1 cellular context compared by ENCODE assay signal in the genomic region with DNA sequence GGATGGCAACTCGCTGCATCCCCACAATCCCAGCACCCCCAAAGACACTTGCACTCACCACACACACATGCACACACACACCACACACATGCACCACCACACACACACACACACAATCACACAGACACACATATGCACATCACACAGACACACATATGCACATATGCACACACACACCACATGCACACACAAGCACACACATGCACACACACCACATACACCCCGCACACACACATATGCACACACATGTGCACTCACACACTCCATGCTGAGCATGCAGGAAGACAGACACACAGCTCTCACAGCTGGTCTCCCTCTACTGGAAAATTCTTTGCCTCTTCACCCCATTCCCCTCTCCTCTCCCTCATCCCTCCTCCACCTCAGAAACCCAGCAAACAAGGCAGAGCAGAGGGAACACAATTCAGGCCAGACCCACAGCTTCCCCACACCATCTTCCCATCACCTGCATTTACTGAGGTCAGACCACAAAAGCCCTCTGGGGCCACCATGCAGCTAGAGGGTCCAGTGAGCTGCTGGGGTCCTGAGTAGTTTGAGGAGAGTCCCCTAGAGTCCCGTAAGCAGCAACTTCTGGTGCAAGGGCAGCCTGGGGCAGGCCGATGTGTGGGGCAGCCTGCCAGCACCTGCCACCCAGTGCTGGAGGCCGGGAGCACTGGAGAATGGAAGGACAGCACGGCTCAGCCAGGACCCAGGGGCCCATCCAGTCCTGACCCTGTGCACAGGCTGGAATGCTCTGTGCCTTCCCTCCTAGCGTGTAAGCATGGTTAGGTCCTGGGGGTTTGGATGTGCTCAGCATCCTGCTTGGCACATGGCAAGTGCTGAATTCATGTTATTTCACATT.
TF ChIP-seq lines count a peak whose summit lies in the region.

No MANE protein-coding gene starts in this region.

TF ChIP-seq in K562, 482 proteins besides CTCF, POLR2A, EP300 and RAD21:
- no peak for TF ChIP-seq HNRNPL (IDR thresholded peaks at IDR 0.05; ENCODE audit: low read depth, low read length)
- TF ChIP-seq ZNF184 (CRISPR knock-in tag; IDR thresholded peaks at IDR 0.05), result no peak
- TF ChIP-seq TSC22D4 (tag; IDR thresholded peaks at IDR 0.05), result 0 out of 2 replicates have a peak, but pooled peaks have one; percentile 85
- TF ChIP-seq, protein P1, sequence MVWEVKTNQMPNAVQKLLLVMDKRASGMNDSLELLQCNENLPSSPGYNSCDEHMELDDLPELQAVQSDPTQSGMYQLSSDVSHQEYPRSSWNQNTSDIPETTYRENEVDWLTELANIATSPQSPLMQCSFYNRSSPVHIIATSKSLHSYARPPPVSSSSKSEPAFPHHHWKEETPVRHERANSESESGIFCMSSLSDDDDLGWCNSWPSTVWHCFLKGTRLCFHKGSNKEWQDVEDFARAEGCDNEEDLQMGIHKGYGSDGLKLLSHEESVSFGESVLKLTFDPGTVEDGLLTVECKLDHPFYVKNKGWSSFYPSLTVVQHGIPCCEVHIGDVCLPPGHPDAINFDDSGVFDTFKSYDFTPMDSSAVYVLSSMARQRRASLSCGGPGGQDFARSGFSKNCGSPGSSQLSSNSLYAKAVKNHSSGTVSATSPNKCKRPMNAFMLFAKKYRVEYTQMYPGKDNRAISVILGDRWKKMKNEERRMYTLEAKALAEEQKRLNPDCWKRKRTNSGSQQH (CRISPR knock-in tag; IDR thresholded peaks at IDR 0.05), result peak; percentile 58; the same call in 1 of the 2 replicates
- TF ChIP-seq, protein P2, sequence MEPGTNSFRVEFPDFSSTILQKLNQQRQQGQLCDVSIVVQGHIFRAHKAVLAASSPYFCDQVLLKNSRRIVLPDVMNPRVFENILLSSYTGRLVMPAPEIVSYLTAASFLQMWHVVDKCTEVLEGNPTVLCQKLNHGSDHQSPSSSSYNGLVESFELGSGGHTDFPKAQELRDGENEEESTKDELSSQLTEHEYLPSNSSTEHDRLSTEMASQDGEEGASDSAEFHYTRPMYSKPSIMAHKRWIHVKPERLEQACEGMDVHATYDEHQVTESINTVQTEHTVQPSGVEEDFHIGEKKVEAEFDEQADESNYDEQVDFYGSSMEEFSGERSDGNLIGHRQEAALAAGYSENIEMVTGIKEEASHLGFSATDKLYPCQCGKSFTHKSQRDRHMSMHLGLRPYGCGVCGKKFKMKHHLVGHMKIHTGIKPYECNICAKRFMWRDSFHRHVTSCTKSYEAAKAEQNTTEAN (CRISPR knock-in tag; IDR thresholded peaks at IDR 0.05), result no peak
- TF ChIP-seq ZNF263 (CRISPR knock-in tag; IDR thresholded peaks at IDR 0.05; ENCODE audit: borderline replicate concordance), result peak; percentile 52; the same call in 1 of the 2 replicates
